27 cellular contexts compared by ENCODE assay signal in the genomic region with DNA sequence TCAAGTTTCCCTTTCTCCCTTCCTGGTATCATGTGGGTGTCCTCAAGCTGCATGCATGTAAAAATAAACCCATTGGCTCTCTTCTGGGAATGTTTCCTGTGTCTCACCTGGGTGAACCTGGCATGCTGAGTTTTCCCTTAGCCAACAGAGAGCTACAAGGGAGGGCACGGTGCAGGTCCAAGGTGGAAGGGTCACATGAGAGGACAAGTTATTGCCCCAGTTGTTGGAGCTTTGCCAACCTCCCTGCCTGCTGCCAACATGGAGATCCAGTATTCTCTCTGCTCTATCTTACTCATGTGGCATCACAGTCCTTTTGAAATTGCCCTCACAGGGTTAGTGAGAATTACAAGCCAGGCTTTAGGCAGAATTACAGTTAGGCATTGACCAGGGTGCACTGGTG.
"Had no signal": no experiment of that assay in that cellular context is flagged by ENCODE, and none has a peak within 500 bp of the region (broad histone marks: within the 10 kb centered on the region; RNA-seq: fewer than 3 reads in every experiment).

No MANE protein-coding gene starts in this region.

- H3K27me3 Mint-ChIP-seq: activated B cell treated with CpG ODN at 0.5 μM for 24 hours; activated CD4-positive, alpha-beta memory T cell treated with anti-CD3 and anti-CD28 coated beads for 36 hours; activated CD4-positive, alpha-beta T cell treated with anti-CD3 and anti-CD28 coated beads, Interleukin-2, amount 10 ng/mL, durations not matched to agents 7 days and 5 days; activated naive CD8-positive, alpha-beta T cell; activated T-helper 17 cell treated with anti-CD3 and anti-CD28 coated beads, Interleukin-2, amount 50 U/mL, for 72 hours; T-helper 17 cell had no signal

- H3K4me1 ChIP-seq: SJSA1 had no signal

- H3K36me3 Mint-ChIP-seq: activated CD4-positive, alpha-beta memory T cell treated with anti-CD3 and anti-CD28 coated beads for 36 hours; activated naive CD8-positive, alpha-beta T cell had no signal

- H3K36me3 ChIP-seq: brain microvascular endothelial cell, SJSA1 had no signal

- H3K4me3 Mint-ChIP-seq: activated B cell treated with CpG ODN at 0.5 μM for 24 hours; activated CD4-positive, alpha-beta memory T cell treated with anti-CD3 and anti-CD28 coated beads for 36 hours; activated CD4-positive, alpha-beta T cell treated with anti-CD3 and anti-CD28 coated beads, Interleukin-2, amount 10 ng/mL, durations not matched to agents 7 days and 5 days; activated naive CD4-positive, alpha-beta T cell treated with anti-CD3 and anti-CD28 coated beads for 36 hours; activated naive CD8-positive, alpha-beta T cell; activated T-helper 17 cell treated with anti-CD3 and anti-CD28 coated beads, Interleukin-2, amount 50 U/mL, for 72 hours; T-helper 17 cell had no signal

- H3K4me1 Mint-ChIP-seq: activated B cell treated with CpG ODN at 0.5 μM for 24 hours; activated T-helper 17 cell treated with anti-CD3 and anti-CD28 coated beads, Interleukin-2, amount 50 U/mL, for 72 hours; T-helper 17 cell had no signal

- FAIRE-seq: RCC 7860, TTC549 had no signal

- H3K9me3 Mint-ChIP-seq: activated CD4-positive, alpha-beta memory T cell treated with anti-CD3 and anti-CD28 coated beads for 36 hours; activated naive CD4-positive, alpha-beta T cell treated with anti-CD3 and anti-CD28 coated beads for 36 hours had no signal

- DNase-seq: activated B cell treated with CpG ODN at 0.5 μM for 24 hours; activated CD4-positive, alpha-beta memory T cell treated with anti-CD3 and anti-CD28 coated beads for 36 hours; activated CD4-positive, alpha-beta T cell treated with anti-CD3 and anti-CD28 coated beads for 1 hour; activated CD4-positive, alpha-beta T cell treated with anti-CD3 and anti-CD28 coated beads, Interleukin-2, amount 10 ng/mL, durations not matched to agents 7 days and 5 days; activated gamma-delta T cell; activated naive CD4-positive, alpha-beta T cell treated with anti-CD3 and anti-CD28 coated beads for 36 hours; activated T-cell treated with anti-CD3 and anti-CD28 coated beads for 4 hours; activated T-cell treated with anti-CD3 and anti-CD28 coated beads, Interleukin-2, amount 50 U/mL, for 48 hours; amygdala; brain microvascular endothelial cell; central memory CD4-positive, alpha-beta T cell; Kasumi-1; NCI-H1092 treated with DMSO at 0.1 percent for 48 hours; NCI-H1417 treated with DMSO at 0.1 percent for 48 hours; NCI-H1694; NCI-H2029; NCI-H446; NCI-H524; PC-3; T-helper 17 cell; T-helper 9 cell had no signal

- H3K27me3 ChIP-seq: brain microvascular endothelial cell, SJSA1 had no signal

- H3K27ac ChIP-seq: brain microvascular endothelial cell, SJSA1 had no signal

- ATAC-seq: activated T-helper 17 cell treated with anti-CD3 and anti-CD28 coated beads, Interleukin-2, amount 50 U/mL, for 72 hours; PC-3; SK-N-SH treated with all-trans-retinoic acid at 6 μM for 48 hours; T-helper 17 cell had no signal

- H3K4me3 ChIP-seq: SJSA1 had no signal

- H3K27ac Mint-ChIP-seq: activated B cell treated with CpG ODN at 0.5 μM for 24 hours; activated CD4-positive, alpha-beta memory T cell treated with anti-CD3 and anti-CD28 coated beads for 36 hours; activated CD4-positive, alpha-beta T cell treated with anti-CD3 and anti-CD28 coated beads, Interleukin-2, amount 10 ng/mL, durations not matched to agents 7 days and 5 days; activated naive CD4-positive, alpha-beta T cell treated with anti-CD3 and anti-CD28 coated beads for 36 hours; activated naive CD8-positive, alpha-beta T cell; activated T-helper 17 cell treated with anti-CD3 and anti-CD28 coated beads, Interleukin-2, amount 50 U/mL, for 72 hours; T-helper 17 cell had no signal
